In the genomic region with DNA sequence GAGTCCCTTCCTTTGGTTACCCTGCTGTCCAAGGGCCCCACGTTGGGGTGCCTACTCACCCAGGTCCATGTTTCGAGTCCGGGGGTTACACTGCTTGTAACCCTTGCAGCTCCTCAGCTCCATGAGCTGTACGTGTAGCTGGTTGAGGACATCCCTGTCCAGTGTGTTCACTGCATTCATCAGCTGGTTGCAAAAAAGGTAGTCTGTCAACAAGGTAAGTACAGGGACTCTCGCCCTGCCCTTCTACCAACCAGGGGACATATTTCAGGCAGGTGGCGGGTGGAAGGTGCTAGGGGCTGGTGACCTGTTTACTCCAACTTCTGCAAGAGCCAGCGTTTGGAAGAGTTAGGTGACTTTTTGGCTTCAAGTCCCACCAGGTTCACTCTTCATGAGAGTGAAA, we compare ENCODE assay signal across 16 cellular contexts.
A peak's percentile ranks its signal among the peaks of the same experiment; 100 is the strongest.
DNase-seq lines count a peak whose midpoint lies in the region; ATAC-seq, FAIRE-seq and TF ChIP-seq lines count a peak whose summit lies in the region.
"Had no signal": no experiment of that assay in that cellular context is flagged by ENCODE, and none has a peak within 500 bp of the region (broad histone marks: within the 10 kb centered on the region; RNA-seq: fewer than 3 reads in every experiment).

No MANE protein-coding gene starts in this region.

- H3K27ac ChIP-seq in colonic mucosa = no peak overlapping the region
- H3K27ac ChIP-seq: C4-2B had no signal

- TF ChIP-seq CTCF in colonic mucosa (IDR thresholded peaks at IDR 0.05) = no peak
- TF ChIP-seq CTCF in HFFc6 (IDR thresholded peaks at IDR 0.05) = no peak

- no peak overlapping the region for H3K9ac ChIP-seq in colonic mucosa (ENCODE audit: low read depth in 2 of 2, low read length in 2 of 2)

- peaks cover 6% of the 10 kb centered on the region for H3K4me1 Mint-ChIP-seq in activated naive CD4-positive, alpha-beta T cell treated with anti-CD3 and anti-CD28 coated beads, Interleukin-2, amount 50 U/mL, for 24 hours
- peaks cover 28% of the 10 kb centered on the region for H3K4me1 Mint-ChIP-seq in stimulated activated memory B cell treated with anti-CD40 and anti-IgM and Interleukin-4, amounts not matched to agents 10 μg/mL and 1 μg/mL and 100 μg/mL, for 72 hours
- 0 out of 2 replicates have a peak, but pooled peaks cover 7% of the 10 kb centered on the region for H3K4me1 Mint-ChIP-seq in HFFc6 (ENCODE audit: low read depth)

- H3K9me3 ChIP-seq in colonic mucosa = no peaks in the 10 kb centered on the region

- H3K36me3 ChIP-seq in colonic mucosa = no peaks in the 10 kb centered on the region

- intact Hi-C loops in colonic mucosa (cut with DNase I) = no loop called here

- FAIRE-seq in HTR-8/SVneo (lab: Jason Lieb, UNC) = peak; percentile 13

- no peaks in the 10 kb centered on the region for H3K9me3 Mint-ChIP-seq in activated naive CD4-positive, alpha-beta T cell treated with anti-CD3 and anti-CD28 coated beads, Interleukin-2, amount 50 U/mL, for 24 hours
- H3K9me3 Mint-ChIP-seq in stimulated activated memory B cell treated with anti-CD40 and anti-IgM and Interleukin-4, amounts not matched to agents 10 μg/mL and 1 μg/mL and 100 μg/mL, for 72 hours = no peaks in the 10 kb centered on the region
- no peaks in the 10 kb centered on the region for H3K9me3 Mint-ChIP-seq in HFFc6
- H3K9me3 Mint-ChIP-seq: GM23338 had no signal

- H3K4me3 ChIP-seq in colonic mucosa = no peak overlapping the region
- H3K4me3 ChIP-seq: GM23338 had no signal

- H3K27ac Mint-ChIP-seq in activated naive CD4-positive, alpha-beta T cell treated with anti-CD3 and anti-CD28 coated beads, Interleukin-2, amount 50 U/mL, for 24 hours = peak overlapping the region; percentile 41
- H3K27ac Mint-ChIP-seq in stimulated activated memory B cell treated with anti-CD40 and anti-IgM and Interleukin-4, amounts not matched to agents 10 μg/mL and 1 μg/mL and 100 μg/mL, for 72 hours = peak overlapping the region; percentile 75
- H3K27ac Mint-ChIP-seq in HFFc6 = no peak overlapping the region
- H3K27ac Mint-ChIP-seq: GM23338 had no signal

- H3K27me3 ChIP-seq in colonic mucosa = no peaks in the 10 kb centered on the region

- H3K36me3 Mint-ChIP-seq in activated naive CD4-positive, alpha-beta T cell treated with anti-CD3 and anti-CD28 coated beads, Interleukin-2, amount 50 U/mL, for 24 hours = peaks cover 5% of the 10 kb centered on the region
- peaks cover 31% of the 10 kb centered on the region for H3K36me3 Mint-ChIP-seq in stimulated activated memory B cell treated with anti-CD40 and anti-IgM and Interleukin-4, amounts not matched to agents 10 μg/mL and 1 μg/mL and 100 μg/mL, for 72 hours
- no peaks in the 10 kb centered on the region for H3K36me3 Mint-ChIP-seq in HFFc6 (ENCODE audit: low read depth)

- DNase-seq in activated naive CD4-positive, alpha-beta T cell (lab: John Stamatoyannopoulos, UW) = no peak
- DNase-seq in HTR-8/SVneo (ENCODE audit: insufficient read length, low spot score) (no peak), ecto neural progenitor cell (ENCODE audit: low spot score) (peak; percentile 22), colonic mucosa (no peak), HFFc6 (no peak)
- DNase-seq: DMS 273 treated with DMSO at 0.1 percent for 48 hours, DND-41, HCEC 1CT, KG1, NCI-H1694 treated with DMSO at 0.1 percent for 48 hours, Right ventricle myocardium superior had no signal

- H3K4me3 Mint-ChIP-seq in activated naive CD4-positive, alpha-beta T cell treated with anti-CD3 and anti-CD28 coated beads, Interleukin-2, amount 50 U/mL, for 24 hours = no peak overlapping the region
- H3K4me3 Mint-ChIP-seq in stimulated activated memory B cell treated with anti-CD40 and anti-IgM and Interleukin-4, amounts not matched to agents 10 μg/mL and 1 μg/mL and 100 μg/mL, for 72 hours = no peak overlapping the region
- no peak overlapping the region for H3K4me3 Mint-ChIP-seq in HFFc6
- H3K4me3 Mint-ChIP-seq: GM23338 had no signal

- no peak for ATAC-seq in stimulated activated memory B cell treated with anti-CD40 and anti-IgM and Interleukin-4, amounts not matched to agents 10 μg/mL and 1 μg/mL and 100 μg/mL, for 72 hours
- ATAC-seq: GM23338, Panc1 had no signal

- H3K4me1 ChIP-seq in colonic mucosa = no peaks in the 10 kb centered on the region

- no peaks in the 10 kb centered on the region for H3K27me3 Mint-ChIP-seq in activated naive CD4-positive, alpha-beta T cell treated with anti-CD3 and anti-CD28 coated beads, Interleukin-2, amount 50 U/mL, for 24 hours
- H3K27me3 Mint-ChIP-seq in stimulated activated memory B cell treated with anti-CD40 and anti-IgM and Interleukin-4, amounts not matched to agents 10 μg/mL and 1 μg/mL and 100 μg/mL, for 72 hours = no peaks in the 10 kb centered on the region
- peaks cover 3% of the 10 kb centered on the region for H3K27me3 Mint-ChIP-seq in HFFc6 (ENCODE audit: insufficient read depth)
